In the genomic region with DNA sequence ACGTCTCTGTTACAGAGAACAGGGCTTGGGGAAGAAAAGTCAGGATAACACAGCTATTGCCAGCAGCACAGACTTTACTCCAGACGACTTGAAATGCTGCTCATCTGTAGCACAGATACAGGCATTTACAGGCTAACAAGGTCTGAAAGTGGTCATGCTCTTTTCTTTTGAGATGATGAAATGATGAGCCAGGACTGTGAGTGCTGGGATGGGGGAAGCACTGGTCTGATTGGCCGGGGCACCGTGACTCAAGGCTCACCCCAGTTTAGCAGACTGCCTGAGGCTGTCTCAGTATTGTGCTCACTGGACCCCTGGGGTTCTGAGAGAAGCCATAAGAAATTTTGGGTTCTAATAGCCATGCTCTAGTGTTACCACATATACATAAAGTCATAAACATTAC, we compare ENCODE assay signal across 2 cellular contexts.
TF ChIP-seq lines count a peak whose summit lies in the region.

No MANE protein-coding gene starts in this region.

TF ChIP-seq in IMR-90, 13 proteins besides CTCF, POLR2A, EP300 and RAD21:
- TF ChIP-seq, protein P1, sequence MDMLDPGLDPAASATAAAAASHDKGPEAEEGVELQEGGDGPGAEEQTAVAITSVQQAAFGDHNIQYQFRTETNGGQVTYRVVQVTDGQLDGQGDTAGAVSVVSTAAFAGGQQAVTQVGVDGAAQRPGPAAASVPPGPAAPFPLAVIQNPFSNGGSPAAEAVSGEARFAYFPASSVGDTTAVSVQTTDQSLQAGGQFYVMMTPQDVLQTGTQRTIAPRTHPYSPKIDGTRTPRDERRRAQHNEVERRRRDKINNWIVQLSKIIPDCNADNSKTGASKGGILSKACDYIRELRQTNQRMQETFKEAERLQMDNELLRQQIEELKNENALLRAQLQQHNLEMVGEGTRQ (IDR thresholded peaks at IDR 0.05; ENCODE audit: low read depth, low read length): no peak
- TF ChIP-seq FOS (IDR thresholded peaks at IDR 0.05; ENCODE audit: low read depth, low read length) (no peak), BHLHE40 (IDR thresholded peaks at IDR 0.05; ENCODE audit: low read depth, low read length) (no peak), MAFK (IDR thresholded peaks at IDR 0.05; ENCODE audit: low read depth, low read length) (no peak), RFX5 (IDR thresholded peaks at IDR 0.05; ENCODE audit: low read depth, low read length) (no peak), CHD1 (IDR thresholded peaks at IDR 0.05; ENCODE audit: low read depth, low read length) (no peak), CEBPB (IDR thresholded peaks at IDR 0.05; ENCODE audit: low read depth, low read length) (no peak), NFE2L2 (IDR thresholded peaks at IDR 0.05; ENCODE audit: low read depth, low read length) (no peak), MXI1 (IDR thresholded peaks at IDR 0.05; ENCODE audit: borderline replicate concordance, low read depth, low read length) (no peak), RCOR1 (IDR thresholded peaks at IDR 0.05; ENCODE audit: insufficient replicate concordance, low read length) (no peak), SMC3 (IDR thresholded peaks at IDR 0.05; ENCODE audit: low read depth, low read length) (no peak), MAZ (IDR thresholded peaks at IDR 0.05; ENCODE audit: borderline replicate concordance, low read depth, low read length) (no peak)
- TF ChIP-seq, protein P2, sequence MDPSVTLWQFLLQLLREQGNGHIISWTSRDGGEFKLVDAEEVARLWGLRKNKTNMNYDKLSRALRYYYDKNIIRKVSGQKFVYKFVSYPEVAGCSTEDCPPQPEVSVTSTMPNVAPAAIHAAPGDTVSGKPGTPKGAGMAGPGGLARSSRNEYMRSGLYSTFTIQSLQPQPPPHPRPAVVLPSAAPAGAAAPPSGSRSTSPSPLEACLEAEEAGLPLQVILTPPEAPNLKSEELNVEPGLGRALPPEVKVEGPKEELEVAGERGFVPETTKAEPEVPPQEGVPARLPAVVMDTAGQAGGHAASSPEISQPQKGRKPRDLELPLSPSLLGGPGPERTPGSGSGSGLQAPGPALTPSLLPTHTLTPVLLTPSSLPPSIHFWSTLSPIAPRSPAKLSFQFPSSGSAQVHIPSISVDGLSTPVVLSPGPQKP (IDR thresholded peaks at IDR 0.05; ENCODE audit: borderline replicate concordance, low read depth, low read length): no peak
TF ChIP-seq in IMR-90: peak in this region for 0.

TF ChIP-seq in K562, 482 proteins besides CTCF, POLR2A, EP300 and RAD21:
- TF ChIP-seq NR3C1 (CRISPR knock-in tag; IDR thresholded peaks at IDR 0.05) (no peak), HNRNPLL (IDR thresholded peaks at IDR 0.05; ENCODE audit: low read depth, low read length, poor library complexity, severe bottlenecking) (no peak), HDAC6 (IDR thresholded peaks at IDR 0.05; ENCODE audit: low read depth, low read length) (0 out of 2 replicates have a peak, but pooled peaks have one; percentile 4), CEBPG (CRISPR knock-in tag; IDR thresholded peaks at IDR 0.05) (0 out of 2 replicates have a peak, but pooled peaks have one; percentile 33), CEBPG (tag; conservative IDR thresholded peaks at IDR 0.05 in 1 of 2, IDR thresholded peaks at IDR 0.05 in 1 of 2) (no peak; a peak in 1 of 4 replicates), CEBPB (tag; IDR thresholded peaks at IDR 0.05) (0 out of 2 replicates have a peak, but pooled peaks have one; percentile 28)
- TF ChIP-seq, protein P3, sequence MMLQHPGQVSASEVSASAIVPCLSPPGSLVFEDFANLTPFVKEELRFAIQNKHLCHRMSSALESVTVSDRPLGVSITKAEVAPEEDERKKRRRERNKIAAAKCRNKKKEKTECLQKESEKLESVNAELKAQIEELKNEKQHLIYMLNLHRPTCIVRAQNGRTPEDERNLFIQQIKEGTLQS (IDR thresholded peaks at IDR 0.05): 0 out of 2 replicates have a peak, but pooled peaks have one; percentile 8
- TF ChIP-seq, protein P3 (CRISPR knock-in tag; conservative IDR thresholded peaks at IDR 0.05): no peak
TF ChIP-seq in K562: peak in this region for 4.
